ENCODE assay signal across 22 cellular contexts in genomic region chr5:119792154-119792799, GRCh38.
"Had no signal": no experiment of that assay in that cellular context is flagged by ENCODE, and none has a peak within 500 bp of the region (broad histone marks: within the 10 kb centered on the region; RNA-seq: fewer than 3 reads in every experiment).

No MANE protein-coding gene starts in this region.

- H3K4me1 Mint-ChIP-seq: activated CD4-positive, alpha-beta T cell treated with anti-CD3 and anti-CD28 coated beads, Interleukin-2, amount 10 ng/mL, durations not matched to agents 7 days and 5 days; neural crest cell; stimulated activated memory B cell treated with anti-CD40 and anti-IgM and Interleukin-4, amounts not matched to agents 10 μg/mL and 1 μg/mL and 100 μg/mL, for 72 hours had no signal

- DNase-seq: activated CD4-positive, alpha-beta T cell treated with anti-CD3 and anti-CD28 coated beads, Interleukin-2, amount 10 ng/mL, durations not matched to agents 7 days and 5 days; activated CD4-positive, CD25-positive, alpha-beta regulatory T cell; activated CD8-positive, alpha-beta memory T cell treated with anti-CD3 and anti-CD28 coated beads for 24 hours; activated CD8-positive, alpha-beta memory T cell treated with anti-CD3 and anti-CD28 coated beads, Interleukin-2, amount 50 U/mL, for 48 hours; activated effector memory CD4-positive, alpha-beta T cell treated with anti-CD3 and anti-CD28 coated beads, Interleukin-2, amount 50 U/mL, for 16 hours; activated naive CD4-positive, alpha-beta T cell treated with anti-CD3 and anti-CD28 coated beads, Interleukin-2, amount 50 U/mL, for 16 hours; activated T-cell treated with anti-CD3 and anti-CD28 coated beads, Interleukin-2, amount 50 U/mL, for 72 hours; cortex of kidney; left cardiac atrium; lower lobe of right lung; right lobe of liver; spleen; stimulated activated CD4-positive, alpha-beta T cell treated with anti-CD3 and anti-CD28 coated beads, Interleukin-4, amount 100 ng/mL, for 4 hours; T-helper 1 cell; T-helper 9 cell; upper lobe of right lung had no signal

- H3K27me3 ChIP-seq: ascending aorta, right lobe of liver, spleen, upper lobe of right lung had no signal

- H3K4me1 ChIP-seq: ascending aorta, lower lobe of right lung, right lobe of liver, spleen, upper lobe of right lung had no signal

- H3K9me3 ChIP-seq: ascending aorta, lower lobe of right lung, right lobe of liver, thoracic aorta, upper lobe of right lung had no signal

- H3K36me3 Mint-ChIP-seq: mesothelial cell of epicardium; stimulated activated memory B cell treated with anti-CD40 and anti-IgM and Interleukin-4, amounts not matched to agents 10 μg/mL and 1 μg/mL and 100 μg/mL, for 72 hours had no signal

- H3K27ac Mint-ChIP-seq: activated CD4-positive, alpha-beta T cell treated with anti-CD3 and anti-CD28 coated beads, Interleukin-2, amount 10 ng/mL, durations not matched to agents 7 days and 5 days; activated T-cell treated with anti-CD3 and anti-CD28 coated beads, Interleukin-2, amount 50 U/mL, for 72 hours; mesothelial cell of epicardium; stimulated activated memory B cell treated with anti-CD40 and anti-IgM and Interleukin-4, amounts not matched to agents 10 μg/mL and 1 μg/mL and 100 μg/mL, for 72 hours had no signal

- H3K4me3 Mint-ChIP-seq: activated CD4-positive, alpha-beta T cell treated with anti-CD3 and anti-CD28 coated beads, Interleukin-2, amount 10 ng/mL, durations not matched to agents 7 days and 5 days; activated T-cell treated with anti-CD3 and anti-CD28 coated beads, Interleukin-2, amount 50 U/mL, for 72 hours; mesothelial cell of epicardium; neural crest cell; stimulated activated memory B cell treated with anti-CD40 and anti-IgM and Interleukin-4, amounts not matched to agents 10 μg/mL and 1 μg/mL and 100 μg/mL, for 72 hours had no signal

- FAIRE-seq: islet of Langerhans had no signal

- H3K27ac ChIP-seq: ascending aorta, lower lobe of right lung, right lobe of liver, spleen, thoracic aorta, upper lobe of right lung had no signal

- H3K36me3 ChIP-seq: ascending aorta, lower lobe of right lung, right lobe of liver, spleen, thoracic aorta, upper lobe of right lung had no signal

- H3K9me3 Mint-ChIP-seq: activated CD4-positive, alpha-beta T cell treated with anti-CD3 and anti-CD28 coated beads, Interleukin-2, amount 10 ng/mL, durations not matched to agents 7 days and 5 days; activated T-cell treated with anti-CD3 and anti-CD28 coated beads, Interleukin-2, amount 50 U/mL, for 72 hours; mesothelial cell of epicardium; neural crest cell had no signal

- H3K4me3 ChIP-seq: ascending aorta, lower lobe of right lung, right lobe of liver, spleen, thoracic aorta, upper lobe of right lung had no signal
